ENCODE assay signal across 8 cellular contexts in the genomic region with DNA sequence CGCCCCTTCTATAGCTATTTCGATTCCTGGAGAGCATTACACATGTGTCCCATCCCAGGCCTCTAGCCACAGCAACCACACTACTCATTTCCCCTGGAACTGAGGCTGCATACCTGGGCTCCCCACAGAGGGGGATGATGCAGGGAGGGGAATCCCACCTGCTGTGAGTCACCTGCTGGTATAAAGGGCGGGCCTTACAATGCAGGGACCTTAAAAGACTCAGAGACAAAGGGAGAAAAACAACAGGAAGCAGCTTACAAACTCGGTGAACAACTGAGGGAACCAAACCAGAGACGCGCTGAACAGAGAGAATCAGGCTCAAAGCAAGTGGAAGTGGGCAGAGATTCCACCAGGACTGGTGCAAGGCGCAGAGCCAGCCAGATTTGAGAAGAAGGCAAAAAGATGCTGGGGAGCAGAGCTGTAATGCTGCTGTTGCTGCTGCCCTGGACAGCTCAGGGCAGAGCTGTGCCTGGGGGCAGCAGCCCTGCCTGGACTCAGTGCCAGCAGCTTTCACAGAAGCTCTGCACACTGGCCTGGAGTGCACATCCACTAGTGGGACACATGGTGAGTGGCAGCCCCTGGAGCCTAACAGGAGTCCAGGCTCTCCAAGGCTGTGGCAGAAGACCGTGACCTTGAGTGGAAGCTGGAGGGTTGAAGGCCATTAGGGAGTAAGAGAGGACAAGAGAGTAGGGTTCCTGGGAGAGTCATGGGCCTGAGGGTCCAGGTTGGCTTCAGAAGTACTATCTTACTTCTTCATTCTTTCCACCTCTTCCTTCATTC. TPM values are rescaled to one million over a fixed set of nuclear protein-coding genes. Genes with fewer than 3 reads are reported as not detected.
DNase-seq lines count a peak whose midpoint lies in the region; ATAC-seq and TF ChIP-seq lines count a peak whose summit lies in the region.

TSS of gene IL23A (plus strand) at position 242 of the 780 bp plus-strand sequence. CDS start at position 403, 161 bp downstream.

- H3K36me3 Mint-ChIP-seq in CD4-positive, CD25-positive, alpha-beta regulatory T cell: peaks cover 22% of the 10 kb centered on the region
- peaks cover 36% of the 10 kb centered on the region for H3K36me3 Mint-ChIP-seq in activated B cell treated with CpG ODN at 0.5 μM for 24 hours (ENCODE audit: low read depth)
- H3K36me3 Mint-ChIP-seq in chondrocyte (ENCODE audit: low read depth): peaks cover 17% of the 10 kb centered on the region

- H3K4me1 Mint-ChIP-seq in CD4-positive, CD25-positive, alpha-beta regulatory T cell: peaks cover 4 to 47% (median 30%) of the 10 kb centered on the region in 4 donors
- peaks cover 44% of the 10 kb centered on the region for H3K4me1 Mint-ChIP-seq in activated B cell treated with CpG ODN at 0.5 μM for 24 hours
- peaks cover 8% of the 10 kb centered on the region for H3K4me1 Mint-ChIP-seq in chondrocyte (ENCODE audit: low read depth)

- peak; percentile 75 to 87 (median 82) for DNase-seq in CD4-positive, CD25-positive, alpha-beta regulatory T cell
- DNase-seq in activated B cell treated with CpG ODN at 0.5 μM for 24 hours (peak; percentile 54), chondrocyte (ENCODE audit: low spot score) (no peak), sigmoid colon (no peak)
- peak; percentile 91 for DNase-seq in stimulated activated CD4-positive, alpha-beta T cell treated with anti-CD3 and anti-CD28 coated beads, Interleukin-15, amount 100 ng/mL, for 24 hours

- H3K9me3 Mint-ChIP-seq in CD4-positive, CD25-positive, alpha-beta regulatory T cell: peaks cover 0 to 3% (median 0%) of the 10 kb centered on the region in 7 donors
- H3K9me3 Mint-ChIP-seq in activated B cell treated with CpG ODN at 0.5 μM for 24 hours: no peaks in the 10 kb centered on the region
- no peaks in the 10 kb centered on the region for H3K9me3 Mint-ChIP-seq in chondrocyte (ENCODE audit: low read depth)

- POLR2A ChIA-PET in activated B cell treated with CpG ODN at 0.5 μM for 24 hours (lab: Charles Lee): interaction anchor here (0.7 to 4.2 kb wide), 21 partner anchors 8 to 365 kb away, joined by 3 to 76 read pairs (median 6); partner anchors contain the start of genes APOF, CNPY2, COQ10A and CS

- H3K4me3 Mint-ChIP-seq in CD4-positive, CD25-positive, alpha-beta regulatory T cell: peak within 1 kb of the TSS; percentile 78 to 98 (median 94)
- H3K4me3 Mint-ChIP-seq in activated B cell treated with CpG ODN at 0.5 μM for 24 hours: peak within 1 kb of the TSS; percentile 85
- no peak within 1 kb of the TSS for H3K4me3 Mint-ChIP-seq in chondrocyte (ENCODE audit: unreplicated experiment)

- TF ChIP-seq POLR2A in sigmoid colon (IDR thresholded peaks at IDR 0.05): no peak

- no peaks in the 10 kb centered on the region for H3K9me3 ChIP-seq in CD4-positive, CD25-positive, alpha-beta regulatory T cell (ENCODE audit: control insufficient read depth in 2 of 2, low read length in 2 of 2)
- H3K9me3 ChIP-seq in sigmoid colon: no peaks in the 10 kb centered on the region

- no peak for TF ChIP-seq CTCF in activated B cell treated with CpG ODN at 0.5 μM for 24 hours (IDR thresholded peaks at IDR 0.05)
- TF ChIP-seq CTCF in chondrocyte (IDR thresholded peaks at IDR 0.05): no peak
- TF ChIP-seq CTCF in sigmoid colon (IDR thresholded peaks at IDR 0.05): no peak

- intact Hi-C loops in activated B cell treated with CpG ODN at 0.5 μM for 24 hours (cut with micrococcal nuclease) (loop anchor here (1.0 to 10.0 kb wide), 8 partner anchors 21 to 296 kb away; partner anchors contain the start of genes BAZ2A, COQ10A, CS and STAT2), sigmoid colon (cut with DNase I) (no loop called here)

- peak; percentile 78 to 79 for ATAC-seq in CD4-positive, CD25-positive, alpha-beta regulatory T cell (ENCODE audit: low read depth in 2 of 2)
- ATAC-seq in HG02610 (IDR thresholded peaks at IDR 0.05; ENCODE audit: unreplicated experiment) (peak; percentile 48), activated B cell treated with CpG ODN at 0.5 μM for 24 hours (ENCODE audit: low read depth) (peak; percentile 54), HG03139 (IDR thresholded peaks at IDR 0.05; ENCODE audit: unreplicated experiment) (no peak), GM19467 (IDR thresholded peaks at IDR 0.05; ENCODE audit: unreplicated experiment) (no peak)

- no peak for TF ChIP-seq EP300 in sigmoid colon (IDR thresholded peaks at IDR 0.05)

- H3K36me3 ChIP-seq in CD4-positive, CD25-positive, alpha-beta regulatory T cell (ENCODE audit: control insufficient read depth, insufficient read depth, low read length): peaks cover 23% of the 10 kb centered on the region
- H3K36me3 ChIP-seq in sigmoid colon: peaks cover 9 to 17% (median 13%) of the 10 kb centered on the region in 4 donors

- peak within 1 kb of the TSS; percentile 86 for H3K4me3 ChIP-seq in CD4-positive, CD25-positive, alpha-beta regulatory T cell (ENCODE audit: low read depth, low read length)
- no peak within 1 kb of the TSS for H3K4me3 ChIP-seq in sigmoid colon

- H3K27ac ChIP-seq in CD4-positive, CD25-positive, alpha-beta regulatory T cell (ENCODE audit: insufficient read depth, low read length, poor library complexity, severe bottlenecking): peak within 1 kb of the TSS; percentile 91
- H3K27ac ChIP-seq in sigmoid colon: no peak within 1 kb of the TSS

- H3K4me1 ChIP-seq in CD4-positive, CD25-positive, alpha-beta regulatory T cell (ENCODE audit: control insufficient read depth, insufficient read depth, low read length, poor library complexity, severe bottlenecking): peaks cover 38% of the 10 kb centered on the region
- peaks cover 0 to 10% (median 2%) of the 10 kb centered on the region in 4 donors for H3K4me1 ChIP-seq in sigmoid colon

- CTCF ChIA-PET in activated B cell treated with CpG ODN at 0.5 μM for 24 hours (lab: Charles Lee): interaction anchor here (0.6 to 1.1 kb wide), 2 partner anchors 21 to 125 kb away, joined by 4 to 6 read pairs; partner anchors contain the start of gene STAT2

- no peaks in the 10 kb centered on the region for H3K27me3 ChIP-seq in CD4-positive, CD25-positive, alpha-beta regulatory T cell (ENCODE audit: control insufficient read depth, insufficient read depth, low read length)
- no peaks in the 10 kb centered on the region for H3K27me3 ChIP-seq in sigmoid colon

- 39 to 70% methylated on average over 8 of the region's 8 CpGs for WGBS in sigmoid colon, 2 donors

- H3K27ac Mint-ChIP-seq in CD4-positive, CD25-positive, alpha-beta regulatory T cell: peak within 1 kb of the TSS; percentile 98 to 100 (median 99)
- H3K27ac Mint-ChIP-seq in activated B cell treated with CpG ODN at 0.5 μM for 24 hours (peak within 1 kb of the TSS; percentile 98), chondrocyte (ENCODE audit: unreplicated experiment) (peak within 1 kb of the TSS; percentile 42)

- no peaks in the 10 kb centered on the region for H3K27me3 Mint-ChIP-seq in CD4-positive, CD25-positive, alpha-beta regulatory T cell
- H3K27me3 Mint-ChIP-seq in activated B cell treated with CpG ODN at 0.5 μM for 24 hours: no peaks in the 10 kb centered on the region
- H3K27me3 Mint-ChIP-seq in chondrocyte (ENCODE audit: low read depth): no peaks in the 10 kb centered on the region

RNA-seq across cellular contexts. Expression of gene IL23A, which starts in this region (rescaled TPM):
- 27.1 TPM for total RNA-seq in CD4-positive, CD25-positive, alpha-beta regulatory T cell
- 10 to 100 TPM; 12.2 to 18.8 (median 16.8) TPM for polyA plus RNA-seq in CD4-positive, CD25-positive, alpha-beta regulatory T cell
- total RNA-seq in activated B cell treated with CpG ODN at 0.5 μM for 24 hours: 5.6 and 7.2 TPM in 2 replicates
- total RNA-seq in chondrocyte: not detected in 3 replicates
- not detected for total RNA-seq in sigmoid colon
- 1 to 10 TPM in 1 of 3 donors, not detected in 2; 3.6 TPM for polyA plus RNA-seq in sigmoid colon

Comparison
In these comparisons a context has a peak if more than half of its experiments do, and no peak if none do; other contexts are left out.
1. ATAC-seq: peak in CD4-positive, CD25-positive, alpha-beta regulatory T cell (2 of 2), HG02610 (single experiment) and activated B cell treated with CpG ODN at 0.5 μM for 24 hours (single experiment); none in HG03139 (single experiment) and GM19467 (single experiment).
2. DNase-seq: peak in CD4-positive, CD25-positive, alpha-beta regulatory T cell (3 of 3), activated B cell treated with CpG ODN at 0.5 μM for 24 hours (single experiment) and stimulated activated CD4-positive, alpha-beta T cell treated with anti-CD3 and anti-CD28 coated beads, Interleukin-15, amount 100 ng/mL, for 24 hours (single experiment); none in chondrocyte (single experiment) and sigmoid colon (single experiment).
3. H3K27ac Mint-ChIP-seq: peak in every context shown above with its lines; median percentile 99 in CD4-positive, CD25-positive, alpha-beta regulatory T cell; 98 in activated B cell treated with CpG ODN at 0.5 μM for 24 hours; 42 in chondrocyte.